Comparison of ENCODE assay signal across 22 cellular contexts in genomic region chr4:53061467-53061866, GRCh38.
A peak's percentile ranks its signal among the peaks of the same experiment; 100 is the strongest.
DNase-seq lines count a peak whose midpoint lies in the region; ATAC-seq, FAIRE-seq and TF ChIP-seq lines count a peak whose summit lies in the region.
"Had no signal": no experiment of that assay in that cellular context is flagged by ENCODE, and none has a peak within 500 bp of the region (broad histone marks: within the 10 kb centered on the region; RNA-seq: fewer than 3 reads in every experiment).

No MANE protein-coding gene starts in this region.

- H3K27ac ChIP-seq in K562 (ENCODE audit: extremely low read depth, low read depth, low read length) = no peak overlapping the region
- H3K27ac ChIP-seq: C4-2B, KMS-11 had no signal

- H3K79me2 ChIP-seq in K562 (ENCODE audit: control insufficient read depth, insufficient read depth, low read length) = no peaks in the 10 kb centered on the region

- no TSS peak for BruUV-seq in K562 (replicated peaks; lab: Mats Ljungman, UMichigan)

- FAIRE-seq in K562 (lab: Jason Lieb, UNC) = no peak
- FAIRE-seq: A204.1, D721Med, GM12878, GM19239, HTR-8/SVneo had no signal

- no peaks in the 10 kb centered on the region for H3K9me3 ChIP-seq in K562 (replicated peaks; ENCODE audit: control insufficient read depth, insufficient read depth, low read depth, low read length)
- H3K9me3 ChIP-seq: Caco-2 had no signal

- 76% methylated on average over 5 of the region's 5 CpGs for WGBS in K562 (ENCODE audit: insufficient coverage, low coverage, missing lambda C conversion rate)

- no peaks in the 10 kb centered on the region for H3K27me3 ChIP-seq in K562 (ENCODE audit: control insufficient read depth in 2 of 2, insufficient read depth in 2 of 2, low read length in 2 of 2)

- no peak for TF ChIP-seq CTCF in K562 (IDR thresholded peaks at IDR 0.05 in 2 of 3, conservative IDR thresholded peaks at IDR 0.05 in 1 of 3; ENCODE audit: insufficient read depth in 2 of 3, low read depth in 1 of 3, low read length in 3 of 3)

- POLR2A ChIA-PET in K562 (lab: Yijun Ruan, JAX) = interaction anchor here (1.1 kb wide), 1 partner anchor 12 kb away, joined by 3 read pairs; no protein-coding TSS in a partner anchor

- intact Hi-C loops in K562 (cut with micrococcal nuclease) = no loop called here

- no peaks in the 10 kb centered on the region for H3K4me1 ChIP-seq in K562 (replicated peaks in 1 of 2; ENCODE audit: control insufficient read depth in 2 of 2, insufficient read depth in 2 of 2, low read length in 2 of 2)
- H3K4me1 ChIP-seq: Caco-2 had no signal

- TF ChIP-seq EP300 in K562 (IDR thresholded peaks at IDR 0.05; ENCODE audit: low read length) = no peak

- no peak overlapping the region for H3K4me3 ChIP-seq in K562
- H3K4me3 ChIP-seq: GM12878, GM23338 had no signal

- CTCF ChIA-PET in K562 (lab: Yijun Ruan, JAX; ENCODE audit: low intra/inter-chr PET ratio) = no interaction called here

- H2AFZ ChIP-seq in K562 (ENCODE audit: low read depth, low read length) = no peak overlapping the region
- H2AFZ ChIP-seq: GM23338 had no signal

- H3K9me1 ChIP-seq in K562 (ENCODE audit: control insufficient read depth, insufficient read depth, low read length) = no peaks in the 10 kb centered on the region

- no peak overlapping the region for H3K4me2 ChIP-seq in K562 (ENCODE audit: insufficient read depth, low read length)
- H3K4me2 ChIP-seq: GM23338, KMS-11 had no signal

- H3K36me3 ChIP-seq in K562 (ENCODE audit: control insufficient read depth, insufficient read depth, low read length) = no peaks in the 10 kb centered on the region

- H4K20me1 ChIP-seq in K562 (replicated peaks; ENCODE audit: control insufficient read depth, insufficient read depth, low read length) = no peaks in the 10 kb centered on the region

- in situ Hi-C loops in K562 (cut with MboI) = no loop called here

- no peak for TF ChIP-seq POLR2A in K562 (conservative IDR thresholded peaks at IDR 0.05)

- no peak overlapping the region for H3K9ac ChIP-seq in K562 (ENCODE audit: insufficient read depth in 1 of 2, low read depth in 2 of 2, low read length in 2 of 2)
- H3K9ac ChIP-seq: KMS-11 had no signal

- TF ChIP-seq RAD21 in K562 (CRISPR knock-in tag; conservative IDR thresholded peaks at IDR 0.05 in 1 of 2, IDR thresholded peaks at IDR 0.05 in 1 of 2) = no peak

- ATAC-seq in K562 = no peak
- ATAC-seq in GM19452 (IDR thresholded peaks at IDR 0.05; ENCODE audit: unreplicated experiment) = no peak
- ATAC-seq: GM12878, GM23338, HCT116 had no signal

- DNase-seq in DMS 273 (lab: John Stamatoyannopoulos, UW; ENCODE audit: unreplicated experiment) = peak; percentile 54
- DNase-seq in ELF-1 (ENCODE audit: low read depth, low spot score) = peak; percentile 10
- DNase-seq in NCI-H524 treated with DMSO at 0.1 percent for 48 hours (lab: John Stamatoyannopoulos, UW) = peak; percentile 82
- no peak for DNase-seq in K562 (ENCODE audit: extremely low read depth in 1 of 4, low spot score in 3 of 4)
- DNase-seq in anterior cingulate cortex (lab: John Stamatoyannopoulos, UW) = no peak
- DNase-seq in middle frontal gyrus (ENCODE audit: extremely low spot score, low spot score) = no peak
- DNase-seq in stimulated activated CD4-positive, alpha-beta T cell treated with anti-CD3 and anti-CD28 coated beads, Interleukin-15, amount 100 ng/mL, for 24 hours = no peak
- DNase-seq: AML-193; Caco-2; CD4-positive, alpha-beta T cell; H7; HFFc6 had no signal

TF ChIP-seq in K562, 482 proteins besides CTCF, POLR2A, EP300 and RAD21:
- TF ChIP-seq ZNF324 (CRISPR knock-in tag; IDR thresholded peaks at IDR 0.05) (no peak), MAFK (IDR thresholded peaks at IDR 0.05; ENCODE audit: low read length) (0 out of 2 replicates have a peak, but pooled peaks have one; percentile 18), CSDE1 (IDR thresholded peaks at IDR 0.05) (no peak), CTBP1 (IDR thresholded peaks at IDR 0.05; ENCODE audit: borderline replicate concordance) (no peak), KDM1A (IDR thresholded peaks at IDR 0.05) (no peak), TRIM24 (IDR thresholded peaks at IDR 0.05) (no peak), ZNF507 (tag; conservative IDR thresholded peaks at IDR 0.05) (no peak), HDAC1 (IDR thresholded peaks at IDR 0.05) (no peak), ZNF316 (IDR thresholded peaks at IDR 0.05) (peak; percentile 57), FOXK1 (CRISPR knock-in tag; IDR thresholded peaks at IDR 0.05; ENCODE audit: borderline replicate concordance) (no peak), CBX2 (IDR thresholded peaks at IDR 0.05; ENCODE audit: insufficient read depth, low read length, poor library complexity, severe bottlenecking) (no peak), RAD51 (IDR thresholded peaks at IDR 0.05; ENCODE audit: borderline replicate concordance, low read depth) (no peak), DIDO1 (tag; IDR thresholded peaks at IDR 0.05; ENCODE audit: low read depth) (no peak), ZNF444 (CRISPR knock-in tag; IDR thresholded peaks at IDR 0.05) (no peak), C11orf30 (IDR thresholded peaks at IDR 0.05; ENCODE audit: low read depth) (peak; percentile 19; the same call in 1 of the 2 replicates)
- TF ChIP-seq, protein P1, sequence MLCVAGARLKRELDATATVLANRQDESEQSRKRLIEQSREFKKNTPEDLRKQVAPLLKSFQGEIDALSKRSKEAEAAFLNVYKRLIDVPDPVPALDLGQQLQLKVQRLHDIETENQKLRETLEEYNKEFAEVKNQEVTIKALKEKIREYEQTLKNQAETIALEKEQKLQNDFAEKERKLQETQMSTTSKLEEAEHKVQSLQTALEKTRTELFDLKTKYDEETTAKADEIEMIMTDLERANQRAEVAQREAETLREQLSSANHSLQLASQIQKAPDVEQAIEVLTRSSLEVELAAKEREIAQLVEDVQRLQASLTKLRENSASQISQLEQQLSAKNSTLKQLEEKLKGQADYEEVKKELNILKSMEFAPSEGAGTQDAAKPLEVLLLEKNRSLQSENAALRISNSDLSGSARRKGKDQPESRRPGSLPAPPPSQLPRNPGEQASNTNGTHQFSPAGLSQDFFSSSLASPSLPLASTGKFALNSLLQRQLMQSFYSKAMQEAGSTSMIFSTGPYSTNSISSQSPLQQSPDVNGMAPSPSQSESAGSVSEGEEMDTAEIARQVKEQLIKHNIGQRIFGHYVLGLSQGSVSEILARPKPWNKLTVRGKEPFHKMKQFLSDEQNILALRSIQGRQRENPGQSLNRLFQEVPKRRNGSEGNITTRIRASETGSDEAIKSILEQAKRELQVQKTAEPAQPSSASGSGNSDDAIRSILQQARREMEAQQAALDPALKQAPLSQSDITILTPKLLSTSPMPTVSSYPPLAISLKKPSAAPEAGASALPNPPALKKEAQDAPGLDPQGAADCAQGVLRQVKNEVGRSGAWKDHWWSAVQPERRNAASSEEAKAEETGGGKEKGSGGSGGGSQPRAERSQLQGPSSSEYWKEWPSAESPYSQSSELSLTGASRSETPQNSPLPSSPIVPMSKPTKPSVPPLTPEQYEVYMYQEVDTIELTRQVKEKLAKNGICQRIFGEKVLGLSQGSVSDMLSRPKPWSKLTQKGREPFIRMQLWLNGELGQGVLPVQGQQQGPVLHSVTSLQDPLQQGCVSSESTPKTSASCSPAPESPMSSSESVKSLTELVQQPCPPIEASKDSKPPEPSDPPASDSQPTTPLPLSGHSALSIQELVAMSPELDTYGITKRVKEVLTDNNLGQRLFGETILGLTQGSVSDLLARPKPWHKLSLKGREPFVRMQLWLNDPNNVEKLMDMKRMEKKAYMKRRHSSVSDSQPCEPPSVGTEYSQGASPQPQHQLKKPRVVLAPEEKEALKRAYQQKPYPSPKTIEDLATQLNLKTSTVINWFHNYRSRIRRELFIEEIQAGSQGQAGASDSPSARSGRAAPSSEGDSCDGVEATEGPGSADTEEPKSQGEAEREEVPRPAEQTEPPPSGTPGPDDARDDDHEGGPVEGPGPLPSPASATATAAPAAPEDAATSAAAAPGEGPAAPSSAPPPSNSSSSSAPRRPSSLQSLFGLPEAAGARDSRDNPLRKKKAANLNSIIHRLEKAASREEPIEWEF (CRISPR knock-in tag; IDR thresholded peaks at IDR 0.05) = no peak

Comparison
In these comparisons a context has a peak if more than half of its experiments do, and no peak if none do; other contexts are left out.
1. DNase-seq: peak in DMS 273 (single experiment), ELF-1 (single experiment) and NCI-H524 treated with DMSO at 0.1 percent for 48 hours (single experiment); none in K562 (0 of 4), anterior cingulate cortex (0 of 58), middle frontal gyrus (single experiment) and stimulated activated CD4-positive, alpha-beta T cell treated with anti-CD3 and anti-CD28 coated beads, Interleukin-15, amount 100 ng/mL, for 24 hours (single experiment).